In the genomic region with DNA sequence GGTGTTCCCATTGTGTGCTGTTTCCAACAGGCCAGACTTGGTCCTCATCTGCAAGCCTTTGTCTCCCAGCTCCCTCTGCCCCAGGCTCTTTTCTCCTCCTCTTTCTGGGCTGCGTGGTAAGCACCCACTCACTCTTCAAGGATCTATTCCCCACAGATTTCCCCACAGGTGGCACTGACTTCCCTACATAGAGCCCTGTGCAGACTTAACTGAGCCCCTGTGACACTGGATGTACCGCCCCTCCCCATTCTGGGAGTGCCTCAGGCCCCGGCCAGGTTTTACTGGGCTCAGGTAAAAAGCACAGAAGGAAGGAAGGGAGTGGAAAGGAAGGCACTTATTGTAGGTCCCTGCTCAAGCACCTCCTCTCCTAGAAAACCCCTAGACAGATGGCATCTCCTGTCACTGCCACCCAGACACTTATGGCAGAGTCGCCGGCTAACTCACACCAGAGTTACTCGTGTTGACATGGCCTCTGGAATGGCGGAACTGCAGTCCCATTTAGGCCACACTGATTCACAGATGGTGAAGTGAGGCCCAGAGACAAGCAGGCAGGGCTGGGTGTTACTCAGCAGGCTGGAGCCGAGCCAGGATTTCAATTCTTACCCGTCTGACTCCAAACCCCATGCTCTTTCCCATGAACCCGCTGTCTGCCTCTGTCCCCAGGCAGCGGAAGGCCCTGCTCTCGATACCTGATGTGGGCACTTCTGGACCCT, we compare ENCODE assay signal across 14 cellular contexts. TPM values are rescaled to one million over a fixed set of nuclear protein-coding genes. Genes with fewer than 3 reads are reported as not detected.
DNase-seq lines count a peak whose midpoint lies in the region; ATAC-seq and TF ChIP-seq lines count a peak whose summit lies in the region.
"Had no signal": no experiment of that assay in that cellular context is flagged by ENCODE, and none has a peak within 500 bp of the region (broad histone marks: within the 10 kb centered on the region; RNA-seq: fewer than 3 reads in every experiment).

No MANE protein-coding gene starts in this region.

- no peak for TF ChIP-seq CTCF in mesothelial cell of epicardium (IDR thresholded peaks at IDR 0.05; ENCODE audit: unreplicated experiment)
- TF ChIP-seq CTCF in Calu3 (IDR thresholded peaks at IDR 0.05; ENCODE audit: unreplicated experiment): no peak

- ATAC-seq in activated T-cell treated with anti-CD3 and anti-CD28 coated beads, Interleukin-2, amount 50 U/mL, for 72 hours (replicated peaks in 1 of 2): no peak
- ATAC-seq: right lobe of liver had no signal

- no peak overlapping the region for H3K4me3 Mint-ChIP-seq in mesothelial cell of epicardium
- no peak overlapping the region for H3K4me3 Mint-ChIP-seq in activated T-cell treated with anti-CD3 and anti-CD28 coated beads, Interleukin-2, amount 50 U/mL, for 72 hours
- no peak overlapping the region for H3K4me3 Mint-ChIP-seq in Calu3 (ENCODE audit: low read depth, unreplicated experiment)
- H3K4me3 Mint-ChIP-seq: type B pancreatic cell had no signal

- BruUV-seq in Calu3 (replicated peaks; lab: Mats Ljungman, UMichigan): no TSS peak

- H3K27ac Mint-ChIP-seq in mesothelial cell of epicardium (peak overlapping the region; percentile 82), Calu3 (ENCODE audit: unreplicated experiment) (no peak overlapping the region)
- H3K27ac Mint-ChIP-seq in activated T-cell treated with anti-CD3 and anti-CD28 coated beads, Interleukin-2, amount 50 U/mL, for 72 hours: no peak overlapping the region
- H3K27ac Mint-ChIP-seq: activated T-helper 2 cell treated with anti-CD3 and anti-CD28 coated beads, Interferon-gamma antibody, Interleukin-2, Interleukin-4, amounts not matched to agents 10 μg/mL and 5 μg/mL and 100 μg/mL, durations not matched to agents 14 hours and 24 hours and 36 hours; type B pancreatic cell had no signal

- no peaks in the 10 kb centered on the region for H3K27me3 Mint-ChIP-seq in mesothelial cell of epicardium (ENCODE audit: low read depth)
- no peaks in the 10 kb centered on the region for H3K27me3 Mint-ChIP-seq in activated T-cell treated with anti-CD3 and anti-CD28 coated beads, Interleukin-2, amount 50 U/mL, for 72 hours (ENCODE audit: low read depth)
- H3K27me3 Mint-ChIP-seq in Calu3 (ENCODE audit: unreplicated experiment): peaks cover 24% of the 10 kb centered on the region
- H3K27me3 Mint-ChIP-seq: type B pancreatic cell had no signal

- H3K36me3 Mint-ChIP-seq in mesothelial cell of epicardium: peaks cover 4% of the 10 kb centered on the region
- peaks cover 10 to 15% of the 10 kb centered on the region in 2 donors for H3K36me3 Mint-ChIP-seq in activated T-cell treated with anti-CD3 and anti-CD28 coated beads, Interleukin-2, amount 50 U/mL, for 72 hours (ENCODE audit: insufficient read depth in 2 of 2)
- no peaks in the 10 kb centered on the region for H3K36me3 Mint-ChIP-seq in Calu3 (ENCODE audit: insufficient read depth, unreplicated experiment)
- H3K36me3 Mint-ChIP-seq: type B pancreatic cell had no signal

- CTCF ChIA-PET in Calu3 (lab: Charles Lee): no interaction called here

- H3K4me1 Mint-ChIP-seq in mesothelial cell of epicardium (peaks cover 26% of the 10 kb centered on the region), Calu3 (ENCODE audit: low read depth, unreplicated experiment) (no peaks in the 10 kb centered on the region)
- peaks cover 20% of the 10 kb centered on the region for H3K4me1 Mint-ChIP-seq in activated T-cell treated with anti-CD3 and anti-CD28 coated beads, Interleukin-2, amount 50 U/mL, for 72 hours (ENCODE audit: low read depth)

- in situ Hi-C loops in G401 (cut with HindIII; ENCODE audit: low sequenced_read_pairs): no loop called here

- intact Hi-C loops in Calu3 (cut with micrococcal nuclease; ENCODE audit: unreplicated experiment): no loop called here

- H3K9me3 Mint-ChIP-seq in mesothelial cell of epicardium (peaks cover 19% of the 10 kb centered on the region), Calu3 (ENCODE audit: low read depth, unreplicated experiment) (no peaks in the 10 kb centered on the region)
- peaks cover 8 to 9% of the 10 kb centered on the region in 2 donors for H3K9me3 Mint-ChIP-seq in activated T-cell treated with anti-CD3 and anti-CD28 coated beads, Interleukin-2, amount 50 U/mL, for 72 hours

- DNase-seq in G401 (ENCODE audit: low spot score) (peak; percentile 18), MV-4-11 (lab: John Stamatoyannopoulos, UW) (peak; percentile 9), cerebellum (ENCODE audit: low spot score) (peak; percentile 24), mesothelial cell of epicardium (ENCODE audit: low spot score in 2 of 2, unreplicated experiment in 2 of 2) (no peak), Calu3 (no peak), NCI-H748 treated with DMSO at 0.1 percent for 48 hours (lab: John Stamatoyannopoulos, UW) (no peak)
- DNase-seq in activated T-cell treated with anti-CD3 and anti-CD28 coated beads, Interleukin-2, amount 50 U/mL, for 72 hours: no peak
- DNase-seq in stimulated activated CD4-positive, alpha-beta T cell treated with anti-CD3 and anti-CD28 coated beads, Interleukin-12 subunit alpha, Interleukin-12 subunit beta, amount 100 ng/mL, for 4 hours: no peak
- DNase-seq: hippocampal formation, midbrain, NCI-H1436, right lobe of liver had no signal

RNA-seq across cellular contexts. Expression of gene LRRC32, which starts 47.2 kb away (rescaled TPM):
- 0.49 TPM in 1 of 2 replicates, not detected in the other for total RNA-seq in G401 (2014; rRNA removed; shearing (Covaris generic))
- total RNA-seq in cerebellum: 3.6 TPM
- 37.9 to 44.4 TPM (median 43.2 TPM) in 3 replicates for total RNA-seq in mesothelial cell of epicardium
- 10 to 100 TPM; 12.5 to 16.4 TPM for total RNA-seq in activated T-cell treated with anti-CD3 and anti-CD28 coated beads, Interleukin-2, amount 50 U/mL, for 72 hours
- total RNA-seq in Calu3 (2022): 0.17 TPM in 1 of 2 replicates, not detected in the other

Comparison
In these comparisons a context has a peak if more than half of its experiments do, and no peak if none do; other contexts are left out.
1. DNase-seq: peak in G401 (single experiment), MV-4-11 (single experiment) and cerebellum (single experiment); none in mesothelial cell of epicardium (0 of 2), activated T-cell treated with anti-CD3 and anti-CD28 coated beads, Interleukin-2, amount 50 U/mL, for 72 hours (0 of 2), Calu3 (single experiment), NCI-H748 treated with DMSO at 0.1 percent for 48 hours (single experiment) and stimulated activated CD4-positive, alpha-beta T cell treated with anti-CD3 and anti-CD28 coated beads, Interleukin-12 subunit alpha, Interleukin-12 subunit beta, amount 100 ng/mL, for 4 hours (single experiment).